ENCODE assay signal across 11 cellular contexts in the genomic region with DNA sequence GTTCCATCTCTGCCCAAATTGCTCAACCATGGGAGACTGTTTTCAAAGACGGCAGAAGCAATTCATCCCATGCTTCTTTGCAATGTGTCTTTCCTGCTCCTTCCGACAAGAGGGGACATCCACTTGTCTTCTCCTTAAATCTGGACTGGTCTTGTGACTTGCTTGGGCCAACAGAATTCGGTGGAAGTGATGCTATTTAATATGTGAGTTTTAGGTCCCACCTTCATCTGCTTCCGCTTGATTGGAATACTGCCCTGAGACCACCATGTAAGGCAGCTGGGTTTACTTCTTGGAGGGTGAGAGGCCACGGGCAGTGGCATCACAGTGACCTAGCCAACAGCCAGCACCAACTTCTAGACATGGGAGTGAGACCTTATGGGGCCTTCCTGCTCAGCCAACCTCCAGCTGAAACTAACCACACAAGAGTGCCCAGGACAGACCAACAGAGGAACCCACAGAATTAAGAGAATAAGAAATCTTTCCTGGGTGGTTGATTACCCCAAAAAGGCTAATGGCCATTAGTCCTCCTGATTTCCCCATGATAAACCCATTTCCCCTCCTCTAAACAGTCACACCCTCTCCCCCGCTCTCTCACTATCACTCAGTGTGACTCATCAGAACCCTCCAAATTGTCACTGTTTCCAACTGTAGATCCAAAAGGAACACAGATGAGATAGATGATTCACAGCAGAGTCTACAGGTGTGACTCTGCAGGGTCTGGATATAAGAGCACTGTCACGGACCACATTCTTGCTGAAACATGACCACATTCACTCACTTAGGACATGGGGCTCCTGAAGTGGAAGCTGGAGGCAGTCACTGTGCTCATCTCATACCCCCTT. TPM values are rescaled to one million over a fixed set of nuclear protein-coding genes. Genes with fewer than 3 reads are reported as not detected.
DNase-seq lines count a peak whose midpoint lies in the region; ATAC-seq and TF ChIP-seq lines count a peak whose summit lies in the region.
"Had no signal": no experiment of that assay in that cellular context is flagged by ENCODE, and none has a peak within 500 bp of the region (broad histone marks: within the 10 kb centered on the region; RNA-seq: fewer than 3 reads in every experiment).

No MANE protein-coding gene starts in this region.

- H3K4me3 ChIP-seq in mammary epithelial cell (replicated peaks in 1 of 3; ENCODE audit: insufficient read depth in 1 of 3, low read depth in 2 of 3, low read length in 3 of 3) (no peak overlapping the region), Caco-2 (ENCODE audit: low read depth, low read length) (no peak overlapping the region)
- H3K4me3 ChIP-seq: ovary had no signal

- H3K9me3 ChIP-seq in mammary epithelial cell (replicated peaks; ENCODE audit: insufficient read depth, low read length) = no peaks in the 10 kb centered on the region
- no peaks in the 10 kb centered on the region for H3K9me3 ChIP-seq in Caco-2
- H3K9me3 ChIP-seq: ovary had no signal

- CTCF ChIA-PET in mammary epithelial cell (lab: Charles Lee; ENCODE audit: low non-redundant PET) (no interaction called here), Caco-2 (lab: Charles Lee) (no interaction called here)

- peaks cover 0 to 3% of the 10 kb centered on the region in 2 donors for H3K36me3 Mint-ChIP-seq in stimulated activated naive B cell treated with anti-CD40 and anti-IgM and Interleukin-4, amounts not matched to agents 10 μg/mL and 1 μg/mL and 100 μg/mL, for 72 hours
- H3K36me3 Mint-ChIP-seq in Caco-2 (ENCODE audit: insufficient read depth, unreplicated experiment) = no peaks in the 10 kb centered on the region

- H3K27me3 ChIP-seq in mammary epithelial cell (ENCODE audit: insufficient read depth, low read length) (no peaks in the 10 kb centered on the region), Caco-2 (replicated peaks; ENCODE audit: control insufficient read depth, insufficient read depth, low read length) (no peaks in the 10 kb centered on the region)
- H3K27me3 ChIP-seq: ovary had no signal

- H3K4me1 ChIP-seq in mammary epithelial cell (ENCODE audit: insufficient read depth, low read length) (peaks cover 20% of the 10 kb centered on the region), Caco-2 (no peaks in the 10 kb centered on the region)

- H3K79me2 ChIP-seq in mammary epithelial cell (ENCODE audit: insufficient read depth, low read length) = no peaks in the 10 kb centered on the region

- H4K20me1 ChIP-seq in mammary epithelial cell (ENCODE audit: insufficient read depth, low read length) = no peaks in the 10 kb centered on the region

- H3K4me1 Mint-ChIP-seq in stimulated activated naive B cell treated with anti-CD40 and anti-IgM and Interleukin-4, amounts not matched to agents 10 μg/mL and 1 μg/mL and 100 μg/mL, for 72 hours = peaks cover 29 to 40% of the 10 kb centered on the region in 2 donors
- H3K4me1 Mint-ChIP-seq in Caco-2 (ENCODE audit: low read depth, unreplicated experiment) = peaks cover 4% of the 10 kb centered on the region

- BruUV-seq in mammary epithelial cell (replicated peaks; lab: Mats Ljungman, UMichigan) (no TSS peak), Caco-2 (replicated peaks; lab: Mats Ljungman, UMichigan) (no TSS peak)

- H3K27ac ChIP-seq in mammary epithelial cell (ENCODE audit: insufficient read depth, low read depth, low read length) = no peak overlapping the region
- H3K27ac ChIP-seq: ovary had no signal

- in situ Hi-C loops in mammary epithelial cell (cut with MboI; ENCODE audit: low sequenced_read_pairs in 2 of 2) = no loop called here

- POLR2A ChIA-PET in Caco-2 (lab: Charles Lee) = interaction anchor here (1.5 kb wide), 1 partner anchor 16 kb away, joined by 3 read pairs; a partner anchor contains a TSS

- no peak overlapping the region for H3K27ac Mint-ChIP-seq in stimulated activated naive B cell treated with anti-CD40 and anti-IgM and Interleukin-4, amounts not matched to agents 10 μg/mL and 1 μg/mL and 100 μg/mL, for 72 hours
- no peak overlapping the region for H3K27ac Mint-ChIP-seq in Caco-2 (ENCODE audit: unreplicated experiment)

- TF ChIP-seq CTCF in mammary epithelial cell (conservative IDR thresholded peaks at IDR 0.05 in 1 of 2, IDR thresholded peaks at IDR 0.05 in 1 of 2; ENCODE audit: extremely low read depth in 1 of 2, insufficient read depth in 1 of 2, low read depth in 1 of 2, low read length in 2 of 2) (no peak), Caco-2 (IDR thresholded peaks at IDR 0.05; ENCODE audit: insufficient read depth in 1 of 2, low read depth in 1 of 2, low read length in 1 of 2, severe bottlenecking in 1 of 2, unreplicated experiment in 1 of 2) (no peak)

- DNase-seq in activated CD8-positive, alpha-beta memory T cell treated with anti-CD3 and anti-CD28 coated beads for 24 hours = peak; percentile 46
- DNase-seq in activated CD8-positive, alpha-beta memory T cell treated with anti-CD3 and anti-CD28 coated beads, Interleukin-2, amount 50 U/mL, for 4 hours = no peak
- DNase-seq in mammary epithelial cell = peak; percentile 78
- no peak for DNase-seq in stimulated activated naive B cell treated with anti-CD40 and anti-IgM and Interleukin-4, amounts not matched to agents 10 μg/mL and 1 μg/mL and 100 μg/mL, for 72 hours
- DNase-seq in Caco-2 = no peak
- DNase-seq in NCI-H446 (lab: John Stamatoyannopoulos, UW) = no peak
- no peak for DNase-seq in NCI-H82 (lab: John Stamatoyannopoulos, UW)
- DNase-seq: NCI-H2081, T1000 had no signal

- dilution Hi-C loops in mammary epithelial cell (cut with HindIII; ENCODE audit: low sequenced_read_pairs) = no loop called here

- H3K27me3 Mint-ChIP-seq in stimulated activated naive B cell treated with anti-CD40 and anti-IgM and Interleukin-4, amounts not matched to agents 10 μg/mL and 1 μg/mL and 100 μg/mL, for 72 hours = peaks cover 7 to 8% of the 10 kb centered on the region in 2 donors
- H3K27me3 Mint-ChIP-seq in Caco-2 (ENCODE audit: insufficient read depth, unreplicated experiment) = no peaks in the 10 kb centered on the region

- H2AFZ ChIP-seq in mammary epithelial cell (ENCODE audit: low read depth, low read length) = no peak overlapping the region

- 71% methylated on average over 7 of the region's 7 CpGs for WGBS in mammary epithelial cell (ENCODE audit: low coverage, missing lambda C conversion rate)

- peak overlapping the region; percentile 23 for H3K4me2 ChIP-seq in mammary epithelial cell (ENCODE audit: insufficient read depth, low read depth, low read length)

- peak; percentile 45 for ATAC-seq in HG03439 (IDR thresholded peaks at IDR 0.05; ENCODE audit: unreplicated experiment)
- ATAC-seq in stimulated activated naive B cell treated with anti-CD40 and anti-IgM and Interleukin-4, amounts not matched to agents 10 μg/mL and 1 μg/mL and 100 μg/mL, for 72 hours (replicated peaks) = peak; percentile 59 to 70

- H3K9ac ChIP-seq in mammary epithelial cell (ENCODE audit: insufficient read depth, low read length) = no peak overlapping the region

- H3K36me3 ChIP-seq in mammary epithelial cell (ENCODE audit: insufficient read depth, low read length) = no peaks in the 10 kb centered on the region
- H3K36me3 ChIP-seq in Caco-2 (ENCODE audit: control insufficient read depth, insufficient read depth, low read length) = no peaks in the 10 kb centered on the region
- H3K36me3 ChIP-seq: ovary had no signal

- H3K9me3 Mint-ChIP-seq in stimulated activated naive B cell treated with anti-CD40 and anti-IgM and Interleukin-4, amounts not matched to agents 10 μg/mL and 1 μg/mL and 100 μg/mL, for 72 hours = peaks cover 0 to 4% of the 10 kb centered on the region in 2 donors
- no peaks in the 10 kb centered on the region for H3K9me3 Mint-ChIP-seq in Caco-2 (ENCODE audit: unreplicated experiment)

- H3K4me3 Mint-ChIP-seq in stimulated activated naive B cell treated with anti-CD40 and anti-IgM and Interleukin-4, amounts not matched to agents 10 μg/mL and 1 μg/mL and 100 μg/mL, for 72 hours = no peak overlapping the region
- H3K4me3 Mint-ChIP-seq in Caco-2 (ENCODE audit: unreplicated experiment) = no peak overlapping the region

- intact Hi-C loops in mammary epithelial cell (cut with micrococcal nuclease) = no loop called here
- intact Hi-C loops in Caco-2 (cut with micrococcal nuclease; ENCODE audit: unreplicated experiment) = no loop called here

RNA-seq across cellular contexts. Expression of a gene that starts 16.2 kb away (rescaled TPM):
- total RNA-seq in mammary epithelial cell (10 to 100 TPM; 26.2 to 53.5 TPM), Caco-2 (2022) (20.8 and 24.1 TPM in 2 replicates)
- polyA plus RNA-seq in mammary epithelial cell = 18.3 TPM
- polyA minus RNA-seq in mammary epithelial cell = 4.2 TPM

Comparison
In these comparisons a context has a peak if more than half of its experiments do, and no peak if none do; other contexts are left out.
1. DNase-seq: peak in activated CD8-positive, alpha-beta memory T cell treated with anti-CD3 and anti-CD28 coated beads for 24 hours (single experiment) and mammary epithelial cell (single experiment); none in activated CD8-positive, alpha-beta memory T cell treated with anti-CD3 and anti-CD28 coated beads, Interleukin-2, amount 50 U/mL, for 4 hours (single experiment), stimulated activated naive B cell treated with anti-CD40 and anti-IgM and Interleukin-4, amounts not matched to agents 10 μg/mL and 1 μg/mL and 100 μg/mL, for 72 hours (single experiment), Caco-2 (0 of 2), NCI-H446 (0 of 2) and NCI-H82 (single experiment).